Comparison of ENCODE assay signal across 19 cellular contexts in the genomic region with DNA sequence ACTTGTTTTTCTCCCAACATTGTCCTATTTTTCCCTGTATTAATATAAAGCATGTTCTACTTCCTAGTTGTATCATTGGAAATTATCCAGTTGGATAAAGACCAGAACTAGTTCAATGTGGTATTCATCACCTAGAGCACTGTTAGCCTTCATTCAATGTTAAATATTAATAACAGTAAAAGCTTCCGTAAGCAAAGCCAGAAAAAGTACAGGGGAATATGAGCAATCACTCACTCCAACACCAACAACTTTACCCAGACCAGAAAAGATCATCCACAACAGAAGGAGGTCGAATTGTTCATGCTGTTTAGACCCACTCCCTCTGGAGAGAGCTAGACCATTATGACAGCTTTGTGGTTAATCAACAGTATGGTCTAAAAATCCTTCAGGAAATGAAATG.
A peak's percentile ranks its signal among the peaks of the same experiment; 100 is the strongest.
DNase-seq lines count a peak whose midpoint lies in the region; ATAC-seq and TF ChIP-seq lines count a peak whose summit lies in the region.
"Had no signal": no experiment of that assay in that cellular context is flagged by ENCODE, and none has a peak within 500 bp of the region (broad histone marks: within the 10 kb centered on the region; RNA-seq: fewer than 3 reads in every experiment).

No MANE protein-coding gene starts in this region.

- intact Hi-C loops in body of pancreas (cut with DNase I): no loop called here

- H3K9me3 Mint-ChIP-seq in glutamatergic neuron (ENCODE audit: unreplicated experiment) (peaks cover 9% of the 10 kb centered on the region), HFFc6 (peaks cover 10% of the 10 kb centered on the region)
- H3K9me3 Mint-ChIP-seq: activated T-helper 1 cell treated with anti-CD3 and anti-CD28 coated beads, Interleukin-12 subunit alpha, Interleukin-12 subunit beta, Interleukin-2, Interleukin-4 antibody, amounts not matched to agents 30 ng/mL and 10 ng/mL and 1 ng/mL, durations not matched to agents 14 hours and 24 hours and 36 hours had no signal

- H3K4me3 ChIP-seq in body of pancreas: no peak overlapping the region
- H3K4me3 ChIP-seq: HAP-1, vagina had no signal

- DNase-seq in HK-2 (ENCODE audit: unreplicated experiment) (peak; percentile 1), body of pancreas (no peak), glutamatergic neuron (no peak), pulmonary artery endothelial cell (ENCODE audit: low read depth, low spot score) (peak; percentile 45), NCI-H1694 treated with DMSO at 0.1 percent for 48 hours (lab: John Stamatoyannopoulos, UW) (no peak), HFFc6 (no peak)
- no peak for DNase-seq in activated CD4-positive, alpha-beta T cell treated with anti-CD3 and anti-CD28 coated beads, Interleukin-2, amount 50 U/mL, for 1 hour
- DNase-seq in activated CD4-positive, alpha-beta T cell treated with anti-CD3 and anti-CD28 coated beads, Interleukin-2, amount 50 U/mL, for 48 hours: no peak
- DNase-seq: Caco-2; endodermal cell; NCI-H2029; NCI-H524; SHP77; stimulated activated CD4-positive, alpha-beta T cell treated with anti-CD3 and anti-CD28 coated beads, Interleukin-2, amount 100 ng/mL, for 48 hours; T-helper 2 cell had no signal

- no peaks in the 10 kb centered on the region for H3K27me3 ChIP-seq in body of pancreas
- H3K27me3 ChIP-seq: vagina had no signal

- H3K36me3 Mint-ChIP-seq in glutamatergic neuron (ENCODE audit: unreplicated experiment) (peaks cover 5% of the 10 kb centered on the region), HFFc6 (ENCODE audit: low read depth) (no peaks in the 10 kb centered on the region)

- H3K4me3 Mint-ChIP-seq in glutamatergic neuron (ENCODE audit: unreplicated experiment) (no peak overlapping the region), HFFc6 (no peak overlapping the region)
- H3K4me3 Mint-ChIP-seq: activated T-helper 1 cell treated with anti-CD3 and anti-CD28 coated beads, Interleukin-12 subunit alpha, Interleukin-12 subunit beta, Interleukin-2, Interleukin-4 antibody, amounts not matched to agents 30 ng/mL and 10 ng/mL and 1 ng/mL, durations not matched to agents 14 hours and 24 hours and 36 hours; central memory CD8-positive, alpha-beta T cell; endodermal cell had no signal

- H3K27ac ChIP-seq in body of pancreas: peak overlapping the region in 1 of 4 donors; percentile 26
- H3K27ac ChIP-seq: vagina had no signal

- peak; percentile 86 for ATAC-seq in body of pancreas

- 5% methylated on average over 2 of the region's 2 CpGs for WGBS in body of pancreas, 2 donors

- no peak for TF ChIP-seq POLR2A in body of pancreas (IDR thresholded peaks at IDR 0.05)

- H3K36me3 ChIP-seq in body of pancreas (replicated peaks in 1 of 2; ENCODE audit: insufficient read depth in 1 of 2, low read depth in 2 of 2): no peaks in the 10 kb centered on the region
- H3K36me3 ChIP-seq: HAP-1, vagina had no signal

- H3K27me3 Mint-ChIP-seq in glutamatergic neuron (ENCODE audit: unreplicated experiment) (peaks cover 1% of the 10 kb centered on the region), HFFc6 (ENCODE audit: insufficient read depth) (no peaks in the 10 kb centered on the region)
- H3K27me3 Mint-ChIP-seq: central memory CD8-positive, alpha-beta T cell had no signal

- peaks cover 11% of the 10 kb centered on the region for H3K4me1 ChIP-seq in body of pancreas
- H3K4me1 ChIP-seq: Caco-2, HAP-1, vagina had no signal

- TF ChIP-seq CTCF in body of pancreas (IDR thresholded peaks at IDR 0.05): no peak
- no peak for TF ChIP-seq CTCF in glutamatergic neuron (IDR thresholded peaks at IDR 0.05; ENCODE audit: partially characterized antibody, unreplicated experiment)
- TF ChIP-seq CTCF in HFFc6 (IDR thresholded peaks at IDR 0.05): no peak

- peak overlapping the region; percentile 90 for H3K27ac Mint-ChIP-seq in glutamatergic neuron (ENCODE audit: unreplicated experiment)
- no peak overlapping the region for H3K27ac Mint-ChIP-seq in HFFc6
- H3K27ac Mint-ChIP-seq: activated T-helper 1 cell treated with anti-CD3 and anti-CD28 coated beads, Interleukin-12 subunit alpha, Interleukin-12 subunit beta, Interleukin-2, Interleukin-4 antibody, amounts not matched to agents 30 ng/mL and 10 ng/mL and 1 ng/mL, durations not matched to agents 14 hours and 24 hours and 36 hours; endodermal cell had no signal

- H3K4me1 Mint-ChIP-seq in glutamatergic neuron (ENCODE audit: low read depth, unreplicated experiment): peaks cover 23% of the 10 kb centered on the region
- H3K4me1 Mint-ChIP-seq in HFFc6 (ENCODE audit: low read depth): no peaks in the 10 kb centered on the region
- H3K4me1 Mint-ChIP-seq: central memory CD8-positive, alpha-beta T cell; endodermal cell had no signal

- H3K9me3 ChIP-seq in body of pancreas: no peaks in the 10 kb centered on the region
- H3K9me3 ChIP-seq: Caco-2, HAP-1, vagina had no signal

Comparison
In these comparisons a context has a peak if more than half of its experiments do, and no peak if none do; other contexts are left out.
1. DNase-seq: peak in HK-2 (single experiment) and pulmonary artery endothelial cell (single experiment); none in body of pancreas (0 of 4), glutamatergic neuron (single experiment), NCI-H1694 treated with DMSO at 0.1 percent for 48 hours (single experiment), activated CD4-positive, alpha-beta T cell treated with anti-CD3 and anti-CD28 coated beads, Interleukin-2, amount 50 U/mL, for 1 hour (single experiment), activated CD4-positive, alpha-beta T cell treated with anti-CD3 and anti-CD28 coated beads, Interleukin-2, amount 50 U/mL, for 48 hours (0 of 2) and HFFc6 (single experiment).